8 cellular contexts compared by ENCODE assay signal in genomic region chr4:4541661-4542570, GRCh38. TPM values are rescaled to one million over a fixed set of nuclear protein-coding genes. Genes with fewer than 3 reads are reported as not detected.
DNase-seq lines count a peak whose midpoint lies in the region; ATAC-seq, FAIRE-seq and TF ChIP-seq lines count a peak whose summit lies in the region.

Gene STX18, minus strand, starts transcription at chr4:4542048. Its CDS starts 84 bp downstream, at chr4:4541964.

- peak within 1 kb of the TSS; percentile 89 for H3K9ac ChIP-seq in SU-DHL-6 (ENCODE audit: low read length)

- H2AFZ ChIP-seq in SU-DHL-6 (ENCODE audit: low read depth, low read length, severe bottlenecking), result peak within 1 kb of the TSS; percentile 96

- peaks cover 33% of the 10 kb centered on the region for H3K4me1 Mint-ChIP-seq in activated naive CD8-positive, alpha-beta T cell treated with anti-CD3 and anti-CD28 coated beads, Interleukin-2, amount 10 ng/mL, durations not matched to agents 7 days and 5 days

- peak within 1 kb of the TSS; percentile 93 for H3K27ac Mint-ChIP-seq in activated naive CD8-positive, alpha-beta T cell treated with anti-CD3 and anti-CD28 coated beads, Interleukin-2, amount 10 ng/mL, durations not matched to agents 7 days and 5 days

- peak within 1 kb of the TSS; percentile 94 for H3K4me3 ChIP-seq in GM12864 (ENCODE audit: low read depth, low read length)
- H3K4me3 ChIP-seq in SU-DHL-6 (ENCODE audit: insufficient read depth, low read length, poor library complexity, severe bottlenecking), result peak within 1 kb of the TSS; percentile 98
- peak within 1 kb of the TSS; percentile 84 to 95 (median 92) for H3K4me3 ChIP-seq in pancreas
- peak within 1 kb of the TSS; percentile 92 to 97 for H3K4me3 ChIP-seq in tibial artery

- peak within 1 kb of the TSS; percentile 95 for H3K4me3 Mint-ChIP-seq in activated naive CD8-positive, alpha-beta T cell treated with anti-CD3 and anti-CD28 coated beads, Interleukin-2, amount 10 ng/mL, durations not matched to agents 7 days and 5 days

- H3F3A ChIP-seq in SU-DHL-6 (ENCODE audit: insufficient read depth), result no peaks in the 10 kb centered on the region

- no peaks in the 10 kb centered on the region for H3K9me3 Mint-ChIP-seq in activated naive CD8-positive, alpha-beta T cell treated with anti-CD3 and anti-CD28 coated beads, Interleukin-2, amount 10 ng/mL, durations not matched to agents 7 days and 5 days

- no peaks in the 10 kb centered on the region for H3K9me3 ChIP-seq in SU-DHL-6 (ENCODE audit: insufficient read depth, low read length)
- H3K9me3 ChIP-seq in pancreas, result no peaks in the 10 kb centered on the region
- H3K9me3 ChIP-seq in tibial artery, result no peaks in the 10 kb centered on the region

- POLR2A ChIA-PET in activated naive CD8-positive, alpha-beta T cell treated with anti-CD3 and anti-CD28 coated beads, Interleukin-2, amount 10 ng/mL, durations not matched to agents 7 days and 5 days (lab: Charles Lee), result interaction anchor here (0.6 to 1.8 kb wide), 11 partner anchors 9 to 311 kb away, joined by 3 to 7 read pairs (median 4); partner anchors contain the start of gene TMEM128

- WGBS in pancreas, 2 donors, result 0% methylated on average over 75 to 76 of the region's 76 CpGs

- intact Hi-C loops in Right ventricle myocardium inferior (cut with DNase I) (no loop called here), pancreas (cut with DNase I) (no loop called here), tibial artery (cut with DNase I; ENCODE audit: low total_unique reads) (no loop called here)

- H3K27ac ChIP-seq in SU-DHL-6 (ENCODE audit: low read depth, low read length) (peak within 1 kb of the TSS; percentile 59), pancreas (peak within 1 kb of the TSS; percentile 60 to 82 (median 72)), tibial artery (peak within 1 kb of the TSS; percentile 86 to 87)

- peak; percentile 86 for ATAC-seq in HG02588 (IDR thresholded peaks at IDR 0.05; ENCODE audit: unreplicated experiment)
- ATAC-seq in activated naive CD8-positive, alpha-beta T cell treated with anti-CD3 and anti-CD28 coated beads, Interleukin-2, amount 10 ng/mL, durations not matched to agents 7 days and 5 days (ENCODE audit: low read depth), result peak; percentile 94
- peak; percentile 98 for ATAC-seq in Right ventricle myocardium inferior
- ATAC-seq in pancreas, result peak; percentile 97 to 99 (median 98)

- H3K36me3 Mint-ChIP-seq in activated naive CD8-positive, alpha-beta T cell treated with anti-CD3 and anti-CD28 coated beads, Interleukin-2, amount 10 ng/mL, durations not matched to agents 7 days and 5 days, result peaks cover 8% of the 10 kb centered on the region

- peaks cover 62% of the 10 kb centered on the region for H3K79me2 ChIP-seq in SU-DHL-6 (ENCODE audit: insufficient read depth, low read length)

- DNase-seq in GM12864 (ENCODE audit: low read depth) (peak; percentile 72), NCI-H1092 (lab: John Stamatoyannopoulos, UW) (peak; percentile 74), Right ventricle myocardium inferior (ENCODE audit: missing footprints) (peak; percentile 93), pancreas (peak; percentile 84 to 96 (median 89)), tibial artery (peak; percentile 79 to 89)
- DNase-seq in activated naive CD8-positive, alpha-beta T cell treated with anti-CD3 and anti-CD28 coated beads, Interleukin-2, amount 10 ng/mL, durations not matched to agents 7 days and 5 days, result peak; percentile 93

- no peak for TF ChIP-seq CTCF in GM12864 (IDR thresholded peaks at IDR 0.05; ENCODE audit: low read depth, low read length, missing control alignments)
- TF ChIP-seq CTCF in SU-DHL-6 (IDR thresholded peaks at IDR 0.05; ENCODE audit: insufficient read depth, low read length, poor library complexity, severe bottlenecking), result no peak
- TF ChIP-seq CTCF in pancreas (IDR thresholded peaks at IDR 0.05), result no peak
- no peak for TF ChIP-seq CTCF in tibial artery (IDR thresholded peaks at IDR 0.05)

- H3K9me2 ChIP-seq in SU-DHL-6 (replicated peaks; ENCODE audit: insufficient read depth, low read length), result no peaks in the 10 kb centered on the region

- H3K4me2 ChIP-seq in SU-DHL-6 (ENCODE audit: low read depth, low read length, poor library complexity, severe bottlenecking), result peak within 1 kb of the TSS; percentile 92

- H3K27me3 Mint-ChIP-seq in activated naive CD8-positive, alpha-beta T cell treated with anti-CD3 and anti-CD28 coated beads, Interleukin-2, amount 10 ng/mL, durations not matched to agents 7 days and 5 days, result no peaks in the 10 kb centered on the region

- H4K20me1 ChIP-seq in SU-DHL-6 (ENCODE audit: low read depth, low read length), result no peaks in the 10 kb centered on the region

- FAIRE-seq in pancreas (lab: Jason Lieb, UNC), result no peak

- H3K36me3 ChIP-seq in SU-DHL-6 (ENCODE audit: low read length) (no peaks in the 10 kb centered on the region), pancreas (no peaks in the 10 kb centered on the region), tibial artery (peaks cover 0 to 4% (median 0%) of the 10 kb centered on the region in 3 donors)

- peaks cover 0 to 12% (median 12%) of the 10 kb centered on the region in 3 donors for H3K4me1 ChIP-seq in pancreas
- H3K4me1 ChIP-seq in tibial artery, result peaks cover 0 to 40% (median 28%) of the 10 kb centered on the region in 4 donors

- H3K27me3 ChIP-seq in SU-DHL-6 (ENCODE audit: low read length) (no peaks in the 10 kb centered on the region), pancreas (no peaks in the 10 kb centered on the region), tibial artery (no peaks in the 10 kb centered on the region)

RNA-seq across cellular contexts. Expression of gene STX18, which starts in this region (rescaled TPM):
- total RNA-seq in activated naive CD8-positive, alpha-beta T cell treated with anti-CD3 and anti-CD28 coated beads, Interleukin-2, amount 10 ng/mL, durations not matched to agents 7 days and 5 days, result 10 to 100 TPM; 26.5 to 27.1 TPM
- total RNA-seq in Right ventricle myocardium inferior (17.0 TPM), pancreas (10 to 100 TPM; 13.6 to 26.0 (median 18.1) TPM)
- 10 to 100 TPM; 30.0 to 35.9 TPM for polyA plus RNA-seq in pancreas

Comparison
In these comparisons a context has a peak if more than half of its experiments do, and no peak if none do; other contexts are left out.
1. Peak in every context shown above with its lines: DNase-seq, ATAC-seq, H3K4me3 ChIP-seq and H3K27ac ChIP-seq.